ENCODE assay signal across 7 cellular contexts in the genomic region with DNA sequence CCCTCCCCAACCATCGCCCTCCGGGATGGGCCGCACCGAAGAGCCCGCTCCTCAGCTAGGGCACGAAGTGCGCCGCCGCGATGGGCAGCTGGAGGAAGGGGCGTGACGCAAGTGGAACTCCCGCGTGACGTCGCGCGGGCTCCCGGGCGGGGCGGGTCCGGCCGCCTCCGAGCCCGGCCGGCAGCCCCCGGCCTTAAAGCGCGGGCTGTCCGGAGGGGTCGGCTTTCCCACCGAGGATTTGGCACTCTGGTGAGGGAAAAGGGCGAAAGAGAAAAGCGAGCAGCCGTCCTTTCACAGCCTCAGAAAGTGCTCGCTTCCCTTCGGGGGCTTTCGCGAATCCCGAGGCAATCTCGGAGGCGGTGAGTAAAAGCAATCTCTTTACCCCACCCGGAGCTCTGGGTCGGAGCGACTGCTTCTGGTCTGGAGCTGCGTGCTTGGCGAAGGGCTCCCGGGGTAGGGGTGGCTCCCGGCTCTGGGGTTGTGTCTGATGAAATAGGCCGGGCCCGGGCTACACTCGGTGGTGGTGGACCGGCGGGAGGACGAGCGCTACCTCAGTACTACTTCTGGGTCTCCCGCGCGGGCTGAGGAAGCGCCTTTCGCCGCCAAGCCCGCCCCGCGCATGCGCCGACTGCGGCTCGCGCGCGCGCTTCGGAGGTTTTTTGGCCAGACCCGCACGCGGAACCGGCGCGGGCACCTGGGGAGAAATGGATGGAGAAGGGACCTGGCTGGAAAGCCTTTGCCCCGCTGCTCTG. TPM values are rescaled to one million over a fixed set of nuclear protein-coding genes. Genes with fewer than 3 reads are reported as not detected.
A peak's percentile ranks its signal among the peaks of the same experiment; 100 is the strongest.
DNase-seq lines count a peak whose midpoint lies in the region; ATAC-seq, FAIRE-seq and TF ChIP-seq lines count a peak whose summit lies in the region.

A gene (plus strand): TSS at position 123 of the 752 bp plus-strand sequence. CDS start 3,524 bp downstream, outside the sequence.

- H3K79me2 ChIP-seq in hepatocyte = peaks cover 21% of the 10 kb centered on the region

- no peaks in the 10 kb centered on the region for H3K27me3 ChIP-seq in hepatocyte

- peak within 1 kb of the TSS; percentile 98 for H3K27ac ChIP-seq in hepatocyte

- H3K4me2 ChIP-seq in hepatocyte = peak within 1 kb of the TSS; percentile 84

- H3K4me3 ChIP-seq in hepatocyte (peak within 1 kb of the TSS; percentile 100), retinal pigment epithelial cell (ENCODE audit: low read length) (peak within 1 kb of the TSS; percentile 94)

- TF ChIP-seq CTCF in hepatocyte (IDR thresholded peaks at IDR 0.05; ENCODE audit: poor library complexity) (no peak), retinal pigment epithelial cell (conservative IDR thresholded peaks at IDR 0.05; ENCODE audit: low read depth, low read length) (no peak)

- H3K36me3 ChIP-seq in hepatocyte (replicated peaks; ENCODE audit: insufficient read depth, low read depth) = no peaks in the 10 kb centered on the region

- no peaks in the 10 kb centered on the region for H3K4me1 ChIP-seq in hepatocyte (ENCODE audit: insufficient read depth)

- WGBS in hepatocyte (ENCODE audit: low lambda C conversion rate, missing lambda C conversion rate) = under 1% methylated on average over 79 of the region's 81 CpGs

- ATAC-seq in HG02943 (IDR thresholded peaks at IDR 0.05; ENCODE audit: low read depth, unreplicated experiment) = peak; percentile 80

- H2AFZ ChIP-seq in hepatocyte = peak within 1 kb of the TSS; percentile 99

- FAIRE-seq in GM18507 (lab: Jason Lieb, UNC) = peak; percentile 67

- no peaks in the 10 kb centered on the region for H3K9me3 ChIP-seq in hepatocyte (ENCODE audit: low read depth)

- H4K20me1 ChIP-seq in hepatocyte (ENCODE audit: insufficient read depth, poor library complexity, severe bottlenecking) = no peaks in the 10 kb centered on the region

- peak; percentile 68 for DNase-seq in GM18507 (ENCODE audit: extremely low spot score, insufficient read length, low read depth)
- peak; percentile 65 for DNase-seq in NCI-H2029 (lab: John Stamatoyannopoulos, UW)
- peak; percentile 77 for DNase-seq in T1000 (lab: John Stamatoyannopoulos, UW)
- DNase-seq in astrocyte of the hippocampus (ENCODE audit: low read depth, low spot score) = peak; percentile 95
- DNase-seq in hepatocyte (ENCODE audit: low spot score) = peak; percentile 93
- DNase-seq in retinal pigment epithelial cell (ENCODE audit: low read depth) = peak; percentile 39

- no peaks in the 10 kb centered on the region for H3K9me2 ChIP-seq in hepatocyte (replicated peaks; ENCODE audit: insufficient read depth)

RNA-seq across cellular contexts. Expression of the gene that starts here (rescaled TPM):
- 17.3 and 25.7 TPM in 2 replicates for total RNA-seq in hepatocyte
- 13.1 and 15.4 TPM in 2 replicates for polyA plus RNA-seq in hepatocyte

Comparison
In these comparisons a context has a peak if more than half of its experiments do, and no peak if none do; other contexts are left out.
1. Peak in every context shown above with its lines: DNase-seq, ATAC-seq, H3K4me3 ChIP-seq and H3K27ac ChIP-seq.
2. DNase-seq: peak in every context shown above with its lines; median percentile 95 in astrocyte of the hippocampus; 93 in hepatocyte; 77 in T1000; 68 in GM18507; 65 in NCI-H2029; 39 in retinal pigment epithelial cell.